In the genomic region with DNA sequence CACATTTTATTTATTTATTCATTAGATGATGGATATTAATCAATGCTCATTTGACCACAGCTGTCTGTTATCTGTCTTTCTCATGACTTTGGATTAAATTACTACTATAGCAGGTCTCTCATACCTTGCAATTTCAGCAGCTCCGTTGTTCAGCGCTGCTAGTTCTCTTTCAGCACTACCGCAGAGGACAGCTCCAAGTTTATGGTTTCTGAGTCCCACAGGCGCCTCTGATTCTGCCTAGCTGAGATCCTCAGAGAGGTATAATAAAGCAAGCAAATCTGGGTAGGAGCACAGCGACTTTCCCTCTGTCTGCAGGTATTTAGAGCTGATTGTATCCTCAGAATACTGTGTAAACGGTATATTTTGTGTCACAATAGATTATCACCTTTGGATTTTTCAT, we compare ENCODE assay signal across 13 cellular contexts.
DNase-seq lines count a peak whose midpoint lies in the region; ATAC-seq and TF ChIP-seq lines count a peak whose summit lies in the region.
"Had no signal": no experiment of that assay in that cellular context is flagged by ENCODE, and none has a peak within 500 bp of the region (broad histone marks: within the 10 kb centered on the region; RNA-seq: fewer than 3 reads in every experiment).

No MANE protein-coding gene starts in this region.

- intact Hi-C loops in naive thymus-derived CD4-positive, alpha-beta T cell (cut with micrococcal nuclease), result no loop called here

- H3K4me3 Mint-ChIP-seq in activated CD8-positive, alpha-beta T cell treated with anti-CD3 and anti-CD28 coated beads, Interleukin-2, amount 10 ng/mL, durations not matched to agents 7 days and 5 days, result no peak overlapping the region
- H3K4me3 Mint-ChIP-seq in mesothelial cell of epicardium, result no peak overlapping the region
- H3K4me3 Mint-ChIP-seq in naive thymus-derived CD4-positive, alpha-beta T cell, result no peak overlapping the region

- no peaks in the 10 kb centered on the region for H3K4me1 ChIP-seq in naive thymus-derived CD4-positive, alpha-beta T cell (ENCODE audit: control insufficient read depth in 2 of 2, insufficient read depth in 2 of 2, low read length in 2 of 2)
- H3K4me1 ChIP-seq: suprapubic skin had no signal

- H3K27me3 Mint-ChIP-seq in activated CD8-positive, alpha-beta T cell treated with anti-CD3 and anti-CD28 coated beads, Interleukin-2, amount 10 ng/mL, durations not matched to agents 7 days and 5 days (ENCODE audit: low read depth), result no peaks in the 10 kb centered on the region
- H3K27me3 Mint-ChIP-seq in mesothelial cell of epicardium (ENCODE audit: low read depth), result no peaks in the 10 kb centered on the region
- H3K27me3 Mint-ChIP-seq in naive thymus-derived CD4-positive, alpha-beta T cell, result peaks cover 0 to 3% (median 0%) of the 10 kb centered on the region in 5 donors

- CTCF ChIA-PET in activated CD8-positive, alpha-beta T cell treated with anti-CD3 and anti-CD28 coated beads, Interleukin-2, amount 10 ng/mL, durations not matched to agents 7 days and 5 days (lab: Charles Lee), result no interaction called here
- CTCF ChIA-PET in naive thymus-derived CD4-positive, alpha-beta T cell (lab: Charles Lee), result no interaction called here

- DNase-seq in GM12865 (ENCODE audit: low read depth) (peak; percentile 39), KG1 (lab: John Stamatoyannopoulos, UW) (peak; percentile 18), mesothelial cell of epicardium (ENCODE audit: low spot score in 2 of 2, unreplicated experiment in 2 of 2) (peak; percentile 25 to 66), NCI-H1048 (lab: John Stamatoyannopoulos, UW) (no peak), T1000 (lab: John Stamatoyannopoulos, UW) (no peak)
- peak; percentile 24 for DNase-seq in activated CD8-positive, alpha-beta T cell treated with anti-CD3 and anti-CD28 coated beads, Interleukin-2, amount 10 ng/mL, durations not matched to agents 7 days and 5 days
- DNase-seq in naive thymus-derived CD4-positive, alpha-beta T cell, result no peak
- DNase-seq: DMS79 treated with DMSO at 0.1 percent for 48 hours; NCI-H2227 treated with DMSO at 0.1 percent for 48 hours; nucleus accumbens; stimulated activated CD4-positive, alpha-beta T cell treated with anti-CD3 and anti-CD28 coated beads, Interleukin-4, amount 100 ng/mL, for 1 hour had no signal

- POLR2A ChIA-PET in activated CD8-positive, alpha-beta T cell treated with anti-CD3 and anti-CD28 coated beads, Interleukin-2, amount 10 ng/mL, durations not matched to agents 7 days and 5 days (lab: Charles Lee), result no interaction called here
- POLR2A ChIA-PET in naive thymus-derived CD4-positive, alpha-beta T cell (lab: Charles Lee), result no interaction called here

- H3K27ac Mint-ChIP-seq in activated CD8-positive, alpha-beta T cell treated with anti-CD3 and anti-CD28 coated beads, Interleukin-2, amount 10 ng/mL, durations not matched to agents 7 days and 5 days, result no peak overlapping the region
- H3K27ac Mint-ChIP-seq in mesothelial cell of epicardium, result no peak overlapping the region
- H3K27ac Mint-ChIP-seq in naive thymus-derived CD4-positive, alpha-beta T cell, result no peak overlapping the region

- ATAC-seq in activated CD8-positive, alpha-beta T cell treated with anti-CD3 and anti-CD28 coated beads, Interleukin-2, amount 10 ng/mL, durations not matched to agents 7 days and 5 days, result no peak
- no peak for ATAC-seq in GM19351 (IDR thresholded peaks at IDR 0.05; ENCODE audit: unreplicated experiment)
- ATAC-seq in naive thymus-derived CD4-positive, alpha-beta T cell, result no peak

- H3K36me3 ChIP-seq in naive thymus-derived CD4-positive, alpha-beta T cell (ENCODE audit: control insufficient read depth in 2 of 3, insufficient read depth in 3 of 3, low read length in 3 of 3), result no peaks in the 10 kb centered on the region
- H3K36me3 ChIP-seq: suprapubic skin had no signal

- TF ChIP-seq CTCF in GM12865 (IDR thresholded peaks at IDR 0.05; ENCODE audit: insufficient read depth, low read depth, low read length, missing control alignments), result no peak
- TF ChIP-seq CTCF in mesothelial cell of epicardium (IDR thresholded peaks at IDR 0.05; ENCODE audit: unreplicated experiment), result no peak

- no peak overlapping the region for H3K4me3 ChIP-seq in GM12865 (ENCODE audit: low read depth, low read length)
- H3K4me3 ChIP-seq in naive thymus-derived CD4-positive, alpha-beta T cell (ENCODE audit: low read length), result no peak overlapping the region
- H3K4me3 ChIP-seq: suprapubic skin had no signal

- no peaks in the 10 kb centered on the region for H3K36me3 Mint-ChIP-seq in activated CD8-positive, alpha-beta T cell treated with anti-CD3 and anti-CD28 coated beads, Interleukin-2, amount 10 ng/mL, durations not matched to agents 7 days and 5 days (ENCODE audit: low read depth)
- H3K36me3 Mint-ChIP-seq in mesothelial cell of epicardium, result no peaks in the 10 kb centered on the region
- no peaks in the 10 kb centered on the region for H3K36me3 Mint-ChIP-seq in naive thymus-derived CD4-positive, alpha-beta T cell

- H3K27me3 ChIP-seq in naive thymus-derived CD4-positive, alpha-beta T cell (ENCODE audit: control insufficient read depth in 2 of 2, insufficient read depth in 2 of 2, low read length in 2 of 2), result no peaks in the 10 kb centered on the region
- H3K27me3 ChIP-seq: suprapubic skin had no signal

- H3K27ac ChIP-seq in naive thymus-derived CD4-positive, alpha-beta T cell (ENCODE audit: low read depth, low read length), result no peak overlapping the region
- H3K27ac ChIP-seq: suprapubic skin had no signal

- H3K4me1 Mint-ChIP-seq in activated CD8-positive, alpha-beta T cell treated with anti-CD3 and anti-CD28 coated beads, Interleukin-2, amount 10 ng/mL, durations not matched to agents 7 days and 5 days (ENCODE audit: low read depth), result no peaks in the 10 kb centered on the region
- H3K4me1 Mint-ChIP-seq in mesothelial cell of epicardium, result no peaks in the 10 kb centered on the region
- H3K4me1 Mint-ChIP-seq in naive thymus-derived CD4-positive, alpha-beta T cell, result no peaks in the 10 kb centered on the region

- H3K9me3 ChIP-seq in naive thymus-derived CD4-positive, alpha-beta T cell (ENCODE audit: control insufficient read depth in 2 of 3, low read length in 3 of 3), result no peaks in the 10 kb centered on the region
- H3K9me3 ChIP-seq: suprapubic skin had no signal

- no peaks in the 10 kb centered on the region for H3K9me3 Mint-ChIP-seq in activated CD8-positive, alpha-beta T cell treated with anti-CD3 and anti-CD28 coated beads, Interleukin-2, amount 10 ng/mL, durations not matched to agents 7 days and 5 days (ENCODE audit: insufficient read depth)
- peaks cover 7% of the 10 kb centered on the region for H3K9me3 Mint-ChIP-seq in mesothelial cell of epicardium
- H3K9me3 Mint-ChIP-seq in naive thymus-derived CD4-positive, alpha-beta T cell, result peaks cover 0 to 14% (median 2%) of the 10 kb centered on the region in 11 donors

Comparison
In these comparisons a context has a peak if more than half of its experiments do, and no peak if none do; other contexts are left out.
1. DNase-seq: peak in GM12865 (single experiment), KG1 (single experiment), activated CD8-positive, alpha-beta T cell treated with anti-CD3 and anti-CD28 coated beads, Interleukin-2, amount 10 ng/mL, durations not matched to agents 7 days and 5 days (single experiment) and mesothelial cell of epicardium (2 of 2); none in NCI-H1048 (single experiment), T1000 (single experiment) and naive thymus-derived CD4-positive, alpha-beta T cell (0 of 9).